In genomic region chr6:32885698-32886286, GRCh38 we compare ENCODE assay signal across 8 cellular contexts.
DNase-seq lines count a peak whose midpoint lies in the region; ATAC-seq and TF ChIP-seq lines count a peak whose summit lies in the region.

No MANE protein-coding gene starts in this region.

- peak; percentile 56 to 57 for DNase-seq in SHP77 (lab: John Stamatoyannopoulos, UW)
- DNase-seq in SHP77 treated with DMSO at 0.1 percent for 48 hours (lab: John Stamatoyannopoulos, UW), result no peak
- DNase-seq in NCI-H1105 treated with DMSO at 0.1 percent for 48 hours (lab: John Stamatoyannopoulos, UW), result peak; percentile 75
- peak; percentile 65 for DNase-seq in fibroblast of gingiva (ENCODE audit: low read depth)
- DNase-seq in non-pigmented ciliary epithelial cell (ENCODE audit: low read depth), result peak; percentile 30

- ATAC-seq in SK-N-SH treated with all-trans-retinoic acid at 6 μM for 48 hours, result peak; percentile 84
- no peak for ATAC-seq in HG03196 (IDR thresholded peaks at IDR 0.05; ENCODE audit: unreplicated experiment)
- ATAC-seq in HG03045 (IDR thresholded peaks at IDR 0.05; ENCODE audit: unreplicated experiment), result no peak

TF ChIP-seq in SK-N-SH treated with all-trans-retinoic acid at 6 μM for 48 hours, 23 proteins besides CTCF, POLR2A, EP300 and RAD21:
- TF ChIP-seq BACH2 (CRISPR knock-in tag; IDR thresholded peaks at IDR 0.05; ENCODE audit: borderline replicate concordance), result no peak
- no peak for TF ChIP-seq TOX (CRISPR knock-in tag; IDR thresholded peaks at IDR 0.05; ENCODE audit: borderline replicate concordance)
- TF ChIP-seq ZC3H10 (CRISPR knock-in tag; IDR thresholded peaks at IDR 0.05), result no peak
- no peak for TF ChIP-seq ZFP30 (CRISPR knock-in tag; IDR thresholded peaks at IDR 0.05)
- no peak for TF ChIP-seq ZNF565 (CRISPR knock-in tag; conservative IDR thresholded peaks at IDR 0.05; ENCODE audit: low read depth)
- TF ChIP-seq RARB (CRISPR knock-in tag; IDR thresholded peaks at IDR 0.05), result no peak
- no peak for TF ChIP-seq ARNTL (CRISPR knock-in tag; IDR thresholded peaks at IDR 0.05; ENCODE audit: borderline replicate concordance, low read depth)
- TF ChIP-seq OSR1 (CRISPR knock-in tag; IDR thresholded peaks at IDR 0.05), result no peak
- TF ChIP-seq POU6F1 (CRISPR knock-in tag; IDR thresholded peaks at IDR 0.05; ENCODE audit: borderline replicate concordance, low read depth), result no peak
- no peak for TF ChIP-seq TCF4 (CRISPR knock-in tag; IDR thresholded peaks at IDR 0.05; ENCODE audit: borderline replicate concordance)
- no peak for TF ChIP-seq PATZ1 (CRISPR knock-in tag; IDR thresholded peaks at IDR 0.05; ENCODE audit: borderline replicate concordance)
- no peak for TF ChIP-seq SNAI2 (CRISPR knock-in tag; IDR thresholded peaks at IDR 0.05)
- no peak for TF ChIP-seq ZNF70 (CRISPR knock-in tag; IDR thresholded peaks at IDR 0.05)
- TF ChIP-seq ZFP3 (CRISPR knock-in tag; IDR thresholded peaks at IDR 0.05), result no peak
- TF ChIP-seq CREB5 (CRISPR knock-in tag; IDR thresholded peaks at IDR 0.05; ENCODE audit: low read depth), result no peak
- no peak for TF ChIP-seq CSDC2 (CRISPR knock-in tag; IDR thresholded peaks at IDR 0.05)
